In genomic region chr7:26686448-26686981, GRCh38 we compare ENCODE assay signal across 8 cellular contexts.
DNase-seq lines count a peak whose midpoint lies in the region; ATAC-seq and TF ChIP-seq lines count a peak whose summit lies in the region.

No MANE protein-coding gene starts in this region.

- POLR2A ChIA-PET in BJ (lab: Charles Lee) = interaction anchor here (0.6 kb wide), 1 partner anchor 1388 kb away, joined by 3 read pairs; no protein-coding TSS in a partner anchor

- H3K9me3 ChIP-seq in lung (ENCODE audit: control insufficient read depth in 2 of 2, insufficient read depth in 1 of 2, low read length in 1 of 2) = no peaks in the 10 kb centered on the region

- TF ChIP-seq CTCF in BJ (IDR thresholded peaks at IDR 0.05; ENCODE audit: insufficient read depth, low read depth, low read length) = peak; percentile 55
- peak; percentile 18 for TF ChIP-seq CTCF in lung (IDR thresholded peaks at IDR 0.05; ENCODE audit: control extremely low read depth, extremely low read depth)

- H3K27ac Mint-ChIP-seq in activated naive CD8-positive, alpha-beta T cell treated with anti-CD3 and anti-CD28 coated beads, Interleukin-2, amount 50 U/mL, for 24 hours = no peak overlapping the region

- peak overlapping the region in 1 of 2 donors; percentile 52 for H3K27ac ChIP-seq in lung (ENCODE audit: low read depth in 1 of 2, low read length in 1 of 2)

- H3K4me3 ChIP-seq in BJ (ENCODE audit: low read depth, low read length) (no peak overlapping the region), lung (no peak overlapping the region)

- peaks cover 0 to 1% of the 10 kb centered on the region in 2 donors for H3K4me1 ChIP-seq in lung (ENCODE audit: control insufficient read depth in 2 of 2, insufficient read depth in 2 of 2, low read length in 2 of 2)

- no peaks in the 10 kb centered on the region for H3K27me3 ChIP-seq in BJ (ENCODE audit: control insufficient read depth, insufficient read depth, low read length)
- no peaks in the 10 kb centered on the region for H3K27me3 ChIP-seq in lung (ENCODE audit: control insufficient read depth, insufficient read depth)

- H3K27me3 Mint-ChIP-seq in activated naive CD8-positive, alpha-beta T cell treated with anti-CD3 and anti-CD28 coated beads, Interleukin-2, amount 50 U/mL, for 24 hours = peaks cover 17% of the 10 kb centered on the region

- CTCF ChIA-PET in BJ (lab: Yijun Ruan, JAX) = interaction anchor here (0.6 to 1.9 kb wide), 18 partner anchors 9 to 475 kb away, joined by 3 to 6 read pairs (median 4); no protein-coding TSS in a partner anchor

- H3K4me1 Mint-ChIP-seq in activated naive CD8-positive, alpha-beta T cell treated with anti-CD3 and anti-CD28 coated beads, Interleukin-2, amount 50 U/mL, for 24 hours = no peaks in the 10 kb centered on the region

- H3K36me3 Mint-ChIP-seq in activated naive CD8-positive, alpha-beta T cell treated with anti-CD3 and anti-CD28 coated beads, Interleukin-2, amount 50 U/mL, for 24 hours (ENCODE audit: low read depth) = peaks cover 2% of the 10 kb centered on the region

- H3K36me3 ChIP-seq in BJ (ENCODE audit: control insufficient read depth, insufficient read depth, low read length) (no peaks in the 10 kb centered on the region), lung (ENCODE audit: control insufficient read depth in 2 of 2, insufficient read depth in 2 of 2, low read length in 2 of 2) (no peaks in the 10 kb centered on the region)

- WGBS in lung, 2 donors = 45 to 48% methylated on average over 2 of the region's 2 CpGs

- peak; percentile 12 for DNase-seq in BJ (ENCODE audit: low read depth)
- peak; percentile 81 for DNase-seq in HCEC 1CT
- peak; percentile 68 for DNase-seq in NCI-H748 treated with DMSO at 0.1 percent for 48 hours (lab: John Stamatoyannopoulos, UW)
- peak; percentile 15 for DNase-seq in central memory CD4-positive, alpha-beta T cell
- no peak for DNase-seq in lung (ENCODE audit: low spot score)
- DNase-seq in cortex of kidney (lab: John Stamatoyannopoulos, UW) = no peak
- DNase-seq in activated naive CD8-positive, alpha-beta T cell treated with anti-CD3 and anti-CD28 coated beads, Interleukin-2, amount 50 U/mL, for 24 hours = no peak
- DNase-seq in GM19240 (ENCODE audit: insufficient read length, low spot score) = no peak

- no peak overlapping the region for H3K4me3 Mint-ChIP-seq in activated naive CD8-positive, alpha-beta T cell treated with anti-CD3 and anti-CD28 coated beads, Interleukin-2, amount 50 U/mL, for 24 hours

- H3K9me3 Mint-ChIP-seq in activated naive CD8-positive, alpha-beta T cell treated with anti-CD3 and anti-CD28 coated beads, Interleukin-2, amount 50 U/mL, for 24 hours = no peaks in the 10 kb centered on the region

- ATAC-seq in lung (ENCODE audit: insufficient read depth, low FRiP score) = no peak
- no peak for ATAC-seq in activated naive CD8-positive, alpha-beta T cell treated with anti-CD3 and anti-CD28 coated beads, Interleukin-2, amount 50 U/mL, for 24 hours

Comparison
In these comparisons a context has a peak if more than half of its experiments do, and no peak if none do; other contexts are left out.
1. DNase-seq: peak in BJ (single experiment), HCEC 1CT (single experiment), NCI-H748 treated with DMSO at 0.1 percent for 48 hours (single experiment) and central memory CD4-positive, alpha-beta T cell (single experiment); none in lung (single experiment), cortex of kidney (single experiment), activated naive CD8-positive, alpha-beta T cell treated with anti-CD3 and anti-CD28 coated beads, Interleukin-2, amount 50 U/mL, for 24 hours (single experiment) and GM19240 (single experiment).